Comparison of ENCODE assay signal across 19 cellular contexts in genomic region chr2:120896904-120897303, GRCh38.
"Had no signal": no experiment of that assay in that cellular context is flagged by ENCODE, and none has a peak within 500 bp of the region (broad histone marks: within the 10 kb centered on the region; RNA-seq: fewer than 3 reads in every experiment).

No MANE protein-coding gene starts in this region.

- ATAC-seq: activated CD4-positive, alpha-beta T cell treated with anti-CD3 and anti-CD28 coated beads for 36 hours; left lobe of liver; pancreas; right lobe of liver; stimulated activated effector memory CD8-positive, alpha-beta T cell treated with anti-CD3 and anti-CD28 coated beads, Interleukin-12 subunit alpha, Interleukin-12 subunit beta, amount 100 ng/mL, for 72 hours; upper lobe of right lung had no signal

- H3K36me3 ChIP-seq: neutrophil, pancreas, right lobe of liver, thoracic aorta, upper lobe of right lung had no signal

- H3K27ac ChIP-seq: dorsolateral prefrontal cortex, epithelial cell of prostate, hepatocyte, neutrophil, pancreas, right lobe of liver, thoracic aorta, upper lobe of right lung had no signal

- H3K4me2 ChIP-seq: hepatocyte, smooth muscle cell had no signal

- H3K27me3 ChIP-seq: hepatocyte, pancreas, right lobe of liver, upper lobe of right lung had no signal

- H3K4me1 ChIP-seq: pancreas, right lobe of liver, upper lobe of right lung had no signal

- DNase-seq: activated CD4-positive, alpha-beta T cell treated with anti-CD3 and anti-CD28 coated beads for 36 hours; activated CD4-positive, alpha-beta T cell treated with anti-CD3 and anti-CD28 coated beads, Interleukin-2, amount 50 U/mL, for 48 hours; activated gamma-delta T cell treated with Interleukin-2 at 50 U/mL for 16 hours; caudate nucleus; dorsolateral prefrontal cortex; foreskin fibroblast; islet precursor cell; stimulated activated CD4-positive, alpha-beta T cell treated with anti-CD3 and anti-CD28 coated beads, Interleukin-4, amount 100 ng/mL, for 24 hours; T-helper 2 cell; upper lobe of right lung had no signal

- H2AFZ ChIP-seq: hepatocyte had no signal

- H3K4me3 ChIP-seq: dorsolateral prefrontal cortex, hepatocyte, pancreas, right lobe of liver, smooth muscle cell, thoracic aorta, upper lobe of right lung had no signal

- H3K9me3 ChIP-seq: neutrophil, pancreas, right lobe of liver, thoracic aorta, upper lobe of right lung had no signal
